23 cellular contexts compared by ENCODE assay signal in genomic region chr12:110550981-110551380, GRCh38. TPM values are rescaled to one million over a fixed set of nuclear protein-coding genes. Genes with fewer than 3 reads are reported as not detected.
DNase-seq lines count a peak whose midpoint lies in the region; ATAC-seq, FAIRE-seq and TF ChIP-seq lines count a peak whose summit lies in the region.
"Had no signal": no experiment of that assay in that cellular context is flagged by ENCODE, and none has a peak within 500 bp of the region (broad histone marks: within the 10 kb centered on the region; RNA-seq: fewer than 3 reads in every experiment).

No MANE protein-coding gene starts in this region.

- H3K18ac ChIP-seq in mesenchymal stem cell (ENCODE audit: low read depth in 1 of 2, low read length in 2 of 2) = no peak overlapping the region

- H3K36me3 ChIP-seq in breast epithelium (no peaks in the 10 kb centered on the region), Karpas-422 (ENCODE audit: insufficient read depth, low read length) (peaks cover 29% of the 10 kb centered on the region), K562 (ENCODE audit: control insufficient read depth, insufficient read depth, low read length) (peaks cover 51% of the 10 kb centered on the region), mesenchymal stem cell (ENCODE audit: control insufficient read depth in 1 of 2, insufficient read depth in 2 of 2, low read depth in 1 of 2, low read length in 2 of 2) (peaks cover 0 to 9% of the 10 kb centered on the region in 2 experiments), transverse colon (no peaks in the 10 kb centered on the region)

- no peak for ATAC-seq in K562
- no peak for ATAC-seq in HG02840 (IDR thresholded peaks at IDR 0.05; ENCODE audit: low FRiP score, unreplicated experiment)
- ATAC-seq: HCT116 had no signal

- no peak overlapping the region for H2BK120ac ChIP-seq in mesenchymal stem cell (ENCODE audit: low read depth, low read length)

- no peak overlapping the region for H3K4me2 ChIP-seq in Karpas-422 (ENCODE audit: low read depth, low read length, poor library complexity, severe bottlenecking)
- H3K4me2 ChIP-seq in K562 (ENCODE audit: insufficient read depth, low read length) = no peak overlapping the region
- H3K4me2 ChIP-seq in mesenchymal stem cell (ENCODE audit: low read length, poor library complexity, severe bottlenecking) = no peak overlapping the region

- no peak overlapping the region for H4K8ac ChIP-seq in mesenchymal stem cell (ENCODE audit: low read length)

- no peaks in the 10 kb centered on the region for H3K9me3 ChIP-seq in breast epithelium
- H3K9me3 ChIP-seq in Karpas-422 (ENCODE audit: low read length) = no peaks in the 10 kb centered on the region
- no peaks in the 10 kb centered on the region for H3K9me3 ChIP-seq in K562 (replicated peaks; ENCODE audit: control insufficient read depth, insufficient read depth, low read depth, low read length)
- H3K9me3 ChIP-seq in mesenchymal stem cell (ENCODE audit: control insufficient read depth, low read length) = no peaks in the 10 kb centered on the region
- no peaks in the 10 kb centered on the region for H3K9me3 ChIP-seq in transverse colon

- peak overlapping the region; percentile 85 for H3K27ac Mint-ChIP-seq in MCF 10A (ENCODE audit: low read depth, unreplicated experiment)

- intact Hi-C loops in MCF 10A (cut with micrococcal nuclease) (no loop called here), breast epithelium (cut with DNase I; ENCODE audit: low total_unique reads) (no loop called here), K562 (cut with micrococcal nuclease) (loop anchor here (10.0 kb wide), 1 partner anchor 334 kb away; no protein-coding TSS in a partner anchor), transverse colon (cut with DNase I; ENCODE audit: low total_unique reads) (no loop called here)

- peaks cover 63% of the 10 kb centered on the region for H3K4me1 Mint-ChIP-seq in MCF 10A (ENCODE audit: insufficient read depth, unreplicated experiment)

- TF ChIP-seq EP300 in K562 (IDR thresholded peaks at IDR 0.05; ENCODE audit: low read length) = no peak
- no peak for TF ChIP-seq EP300 in transverse colon (IDR thresholded peaks at IDR 0.05; ENCODE audit: low read depth)

- H2AFZ ChIP-seq in Karpas-422 (ENCODE audit: low read length) = no peak overlapping the region
- no peak overlapping the region for H2AFZ ChIP-seq in K562 (ENCODE audit: low read depth, low read length)
- no peak overlapping the region for H2AFZ ChIP-seq in mesenchymal stem cell (ENCODE audit: low read depth, low read length)

- POLR2A ChIA-PET in MCF 10A (lab: Yijun Ruan, JAX) = interaction anchor here (0.9 to 17.1 kb wide), 7 partner anchors 9 to 51 kb away, joined by 3 to 351 read pairs (median 4); no protein-coding TSS in a partner anchor
- POLR2A ChIA-PET in K562 (lab: Yijun Ruan, JAX) = no interaction called here

- TF ChIP-seq POLR2A in breast epithelium (IDR thresholded peaks at IDR 0.05) = no peak
- no peak for TF ChIP-seq POLR2A in K562 (conservative IDR thresholded peaks at IDR 0.05)
- TF ChIP-seq POLR2A in transverse colon (IDR thresholded peaks at IDR 0.05) = no peak

- H3K9me1 ChIP-seq in K562 (ENCODE audit: control insufficient read depth, insufficient read depth, low read length) = no peaks in the 10 kb centered on the region

- no peak for TF ChIP-seq RAD21 in K562 (CRISPR knock-in tag; conservative IDR thresholded peaks at IDR 0.05 in 1 of 2, IDR thresholded peaks at IDR 0.05 in 1 of 2)

- H2BK15ac ChIP-seq in mesenchymal stem cell (ENCODE audit: low read depth, poor library complexity, severe bottlenecking) = no peak overlapping the region

- H3K4ac ChIP-seq in mesenchymal stem cell (ENCODE audit: low read depth in 1 of 2, low read length in 2 of 2) = no peak overlapping the region

- H3K36me3 Mint-ChIP-seq in MCF 10A (ENCODE audit: insufficient read depth, unreplicated experiment) = peaks cover 68% of the 10 kb centered on the region

- BruUV-seq in MCF 10A (replicated peaks; lab: Mats Ljungman, UMichigan) (no TSS peak), K562 (replicated peaks; lab: Mats Ljungman, UMichigan) (no TSS peak)

- H2BK5ac ChIP-seq in mesenchymal stem cell (ENCODE audit: low read depth, low read length, poor library complexity, severe bottlenecking) = no peak overlapping the region

- peak overlapping the region; percentile 26 for H3K4me3 Mint-ChIP-seq in MCF 10A (ENCODE audit: unreplicated experiment)
- H3K4me3 Mint-ChIP-seq: CD8-positive, alpha-beta memory T cell had no signal

- H3K14ac ChIP-seq in mesenchymal stem cell (ENCODE audit: low read length in 2 of 2) = no peak overlapping the region

- H3K79me1 ChIP-seq in mesenchymal stem cell (replicated peaks; ENCODE audit: low read length, poor library complexity, severe bottlenecking) = peaks cover 31% of the 10 kb centered on the region

- H3K23ac ChIP-seq in mesenchymal stem cell (ENCODE audit: low read length in 2 of 2) = no peak overlapping the region

- H3K9ac ChIP-seq in Karpas-422 (ENCODE audit: low read length) (no peak overlapping the region), K562 (ENCODE audit: insufficient read depth in 1 of 2, low read depth in 2 of 2, low read length in 2 of 2) (no peak overlapping the region), mesenchymal stem cell (ENCODE audit: low read length) (peak overlapping the region; percentile 9)

- H3K27me3 ChIP-seq in breast epithelium = no peaks in the 10 kb centered on the region
- no peaks in the 10 kb centered on the region for H3K27me3 ChIP-seq in Karpas-422 (ENCODE audit: low read length)
- H3K27me3 ChIP-seq in K562 (ENCODE audit: control insufficient read depth in 2 of 2, insufficient read depth in 2 of 2, low read length in 2 of 2) = no peaks in the 10 kb centered on the region
- H3K27me3 ChIP-seq in mesenchymal stem cell (ENCODE audit: control insufficient read depth in 1 of 2, insufficient read depth in 1 of 2, low read length in 2 of 2) = no peaks in the 10 kb centered on the region
- H3K27me3 ChIP-seq in transverse colon = no peaks in the 10 kb centered on the region

- peak; percentile 30 for DNase-seq in MCF 10A (ENCODE audit: unreplicated experiment)
- DNase-seq in breast epithelium (ENCODE audit: low spot score in 2 of 2) = no peak
- DNase-seq in Karpas-422 = no peak
- DNase-seq in K562 (ENCODE audit: extremely low read depth in 1 of 4, low spot score in 3 of 4) = no peak
- DNase-seq in mesenchymal stem cell = no peak
- DNase-seq in activated CD4-positive, alpha-beta T cell treated with anti-CD3 and anti-CD28 coated beads, Interleukin-2, amount 50 U/mL, for 1 hour = no peak
- DNase-seq in transverse colon = no peak
- DNase-seq: AML-193; C1 segment of cervical spinal cord; CD8-positive, alpha-beta memory T cell; DMS53; GDM1; KG1; NCI-H1694 treated with DMSO at 0.1 percent for 48 hours; NCI-H446 treated with DMSO at 0.1 percent for 48 hours; NCI-H526 treated with DMSO at 0.1 percent for 48 hours; SHP77 had no signal

- H3K4me1 ChIP-seq in breast epithelium (peaks cover 0 to 10% of the 10 kb centered on the region in 2 donors), Karpas-422 (ENCODE audit: low read length) (peaks cover 2% of the 10 kb centered on the region), K562 (replicated peaks in 1 of 2; ENCODE audit: control insufficient read depth in 2 of 2, insufficient read depth in 2 of 2, low read length in 2 of 2) (peaks cover 0 to 3% of the 10 kb centered on the region in 2 experiments; a peak in 2 of 5 replicates), mesenchymal stem cell (ENCODE audit: control insufficient read depth, insufficient read depth, low read depth, low read length) (peaks cover 5% of the 10 kb centered on the region), transverse colon (peaks cover 19 to 64% (median 27%) of the 10 kb centered on the region in 4 donors)

- no peaks in the 10 kb centered on the region for H3K9me2 ChIP-seq in Karpas-422 (replicated peaks; ENCODE audit: insufficient read depth, low read length)

- H3K27ac ChIP-seq in breast epithelium = no peak overlapping the region
- peak overlapping the region; percentile 32; the same call in 1 of the 2 replicates for H3K27ac ChIP-seq in Karpas-422 (ENCODE audit: low read length)
- H3K27ac ChIP-seq in K562 (ENCODE audit: extremely low read depth, low read depth, low read length) = no peak overlapping the region
- no peak overlapping the region for H3K27ac ChIP-seq in mesenchymal stem cell (ENCODE audit: low read length, poor library complexity, severe bottlenecking)
- no peak overlapping the region for H3K27ac ChIP-seq in transverse colon
- H3K27ac ChIP-seq: SK-N-MC had no signal

- in situ Hi-C loops in K562 (cut with MboI) = no loop called here
- in situ Hi-C loops in transverse colon (cut with MboI; ENCODE audit: low pct_ligation_motif_present in 1 of 4, low pct_unique_long_range_greater_than_20kb in 1 of 4, low sequenced_read_pairs in 3 of 4) = no loop called here

- H4K91ac ChIP-seq in mesenchymal stem cell (ENCODE audit: low read length) = no peak overlapping the region

- WGBS in K562 (ENCODE audit: insufficient coverage, low coverage, missing lambda C conversion rate) = 92% methylated on average over 4 of the region's 4 CpGs
- WGBS in mesenchymal stem cell = 98% methylated on average over 3 of the region's 4 CpGs
- WGBS in transverse colon (ENCODE audit: low coverage in 1 of 2), 2 donors = 88 to 91% methylated on average over 3 to 4 of the region's 4 CpGs

- H3K79me2 ChIP-seq in Karpas-422 (ENCODE audit: low read length) = peaks cover 98% of the 10 kb centered on the region
- H3K79me2 ChIP-seq in K562 (ENCODE audit: control insufficient read depth, insufficient read depth, low read length) = peaks cover 66% of the 10 kb centered on the region

- CTCF ChIA-PET in MCF 10A (lab: Yijun Ruan, JAX) = interaction anchor here (1.3 to 3.9 kb wide), 4 partner anchors 7 to 50 kb away, joined by 3 to 35 read pairs (median 22); no protein-coding TSS in a partner anchor
- CTCF ChIA-PET in K562 (lab: Yijun Ruan, JAX; ENCODE audit: low intra/inter-chr PET ratio) = interaction anchor here (3.0 kb wide), 1 partner anchor 50 kb away, joined by 15 read pairs; no protein-coding TSS in a partner anchor

- H3K9me3 Mint-ChIP-seq in MCF 10A (ENCODE audit: unreplicated experiment) = no peaks in the 10 kb centered on the region
- H3K9me3 Mint-ChIP-seq: CD8-positive, alpha-beta memory T cell had no signal

- no peak overlapping the region for H2BK12ac ChIP-seq in mesenchymal stem cell (ENCODE audit: low read length in 2 of 2)

- H2AK5ac ChIP-seq in mesenchymal stem cell (ENCODE audit: low read length, severe bottlenecking) = no peak overlapping the region

- H3K4me3 ChIP-seq in breast epithelium (no peak overlapping the region), Karpas-422 (ENCODE audit: low read length) (no peak overlapping the region), K562 (no peak overlapping the region), mesenchymal stem cell (ENCODE audit: insufficient read depth in 1 of 2, low read depth in 1 of 2, low read length in 2 of 2) (no peak overlapping the region), transverse colon (no peak overlapping the region)
- H3K4me3 ChIP-seq: SK-N-MC had no signal

- no peak for FAIRE-seq in K562 (lab: Jason Lieb, UNC)
- FAIRE-seq: D721Med, GM19239, H1 had no signal

- TF ChIP-seq CTCF in MCF 10A (IDR thresholded peaks at IDR 0.05; ENCODE audit: unreplicated experiment) (no peak), breast epithelium (IDR thresholded peaks at IDR 0.05) (no peak), K562 (IDR thresholded peaks at IDR 0.05 in 2 of 3, conservative IDR thresholded peaks at IDR 0.05 in 1 of 3; ENCODE audit: insufficient read depth in 2 of 3, low read depth in 1 of 3, low read length in 3 of 3) (no peak), transverse colon (IDR thresholded peaks at IDR 0.05) (no peak)

- H3K27me3 Mint-ChIP-seq in MCF 10A (ENCODE audit: insufficient read depth, unreplicated experiment) = no peaks in the 10 kb centered on the region
- H3K27me3 Mint-ChIP-seq: CD8-positive, alpha-beta memory T cell had no signal

- peaks cover 2% of the 10 kb centered on the region; the same call in 1 of the 2 replicates for H4K20me1 ChIP-seq in Karpas-422 (ENCODE audit: insufficient read depth, low read depth, low read length)
- no peaks in the 10 kb centered on the region for H4K20me1 ChIP-seq in K562 (replicated peaks; ENCODE audit: control insufficient read depth, insufficient read depth, low read length)

RNA-seq across cellular contexts. Expression of gene PPTC7, which starts 32.1 kb away (rescaled TPM):
- total RNA-seq in MCF 10A (2022) = 32.0 and 36.5 TPM in 2 replicates
- 10 to 100 TPM; 21.6 to 31.9 (median 26.7) TPM for total RNA-seq in breast epithelium
- total RNA-seq in Karpas-422 (2014; rRNA removed; shearing (Covaris generic); ENCODE audit: low replicate concordance) = 16.1 and 27.4 TPM in 2 replicates
- 18.9 and 40.1 TPM in 2 replicates for total RNA-seq in K562 (2011; cell fraction: chromatin; rRNA removed; ENCODE audit: low replicate concordance)
- total RNA-seq in K562 (2011; cell fraction: nucleolus; rRNA removed) = 12.0 and 15.0 TPM in 2 replicates
- total RNA-seq in K562 (2011; cell fraction: nucleoplasm; rRNA removed) = 29.2 and 51.3 TPM in 2 replicates
- 5.3 and 5.4 TPM in 2 replicates for total RNA-seq in K562 (2014; rRNA removed)
- total RNA-seq in K562 (2014; rRNA removed; fragmentation: Illumina TruSeq; extraction: Trizol) = 11.9 and 12.1 TPM in 2 replicates
- total RNA-seq in K562 (2015; rRNA removed; fragmentation: Illumina TruSeq; extraction: Trizol) = 7.6 and 8.0 TPM in 2 replicates
- 19.3 and 21.8 TPM in 2 replicates for total RNA-seq in K562 (2021)
- 21.6 and 23.1 TPM in 2 replicates for polyA plus RNA-seq in K562 (2011; rRNA removed)
- 7.9 and 14.3 TPM in 2 replicates for polyA plus RNA-seq in K562 (2011; cell fraction: cytosol; rRNA removed)
- 17.9 and 24.3 TPM in 2 replicates for polyA plus RNA-seq in K562 (2011; cell fraction: nucleus; rRNA removed)
- polyA plus RNA-seq in K562 (2012) = 13.8 and 15.4 TPM in 2 replicates
- 18.2 and 19.5 TPM in 2 replicates for polyA plus RNA-seq in K562 (2014; fragmentation: Illumina TruSeq; extraction: Trizol)
- 1 to 10 TPM; 2.6 to 4.7 TPM for polyA plus RNA-seq in K562 (2014; fragmentation: Nextera tagmentation; extraction: Ambion mirVana)
- 15.2 and 16.9 TPM in 2 replicates for polyA plus RNA-seq in K562 (2014; rRNA removed)
- 36.0 and 39.7 TPM in 2 replicates for polyA minus RNA-seq in K562 (2011; rRNA and poly(A)+ RNA removed)
- 14.9 and 17.1 TPM in 2 replicates for polyA minus RNA-seq in K562 (2011; cell fraction: cytosol; rRNA and poly(A)+ RNA removed)
- 11.0 and 20.3 TPM in 2 replicates for polyA minus RNA-seq in K562 (2011; cell fraction: nucleus; rRNA and poly(A)+ RNA removed)
- 14.0 TPM for polyA plus RNA-seq in mesenchymal stem cell (2013, experiment 1 of 2)
- 14.8 TPM for polyA plus RNA-seq in mesenchymal stem cell (2013, experiment 2 of 2)
- 10 to 100 TPM; 25.3 to 36.4 (median 27.1) TPM for total RNA-seq in transverse colon

RNA-seq across cellular contexts. Expression of gene RAD9B, which starts 48.9 kb away (rescaled TPM):
- total RNA-seq in MCF 10A (2022) (1.0 and 1.5 TPM in 2 replicates), breast epithelium (1 to 10 TPM in 1 of 3 donors, under 1 TPM in 2; 0.48 to 2.8 (median 0.66) TPM), K562 (2014; rRNA removed) (0.05 and 0.69 TPM in 2 replicates), K562 (2014; rRNA removed; fragmentation: Illumina TruSeq; extraction: Trizol) (0.65 and 0.80 TPM in 2 replicates), K562 (2015; rRNA removed; fragmentation: Illumina TruSeq; extraction: Trizol) (0.43 and 0.64 TPM in 2 replicates), K562 (2021) (0.31 and 0.51 TPM in 2 replicates), transverse colon (under 1 TPM in 2 of 4 donors, not detected in 2; 0.27 to 0.32 TPM)
- 0.32 and 1.4 TPM in 2 replicates for total RNA-seq in Karpas-422 (2014; rRNA removed; shearing (Covaris generic); ENCODE audit: low replicate concordance)
- 0.28 and 0.79 TPM in 2 replicates for total RNA-seq in K562 (2011; cell fraction: chromatin; rRNA removed; ENCODE audit: low replicate concordance)
- total RNA-seq in K562 (2011; cell fraction: nucleolus; rRNA removed) = 0.13 and 0.17 TPM in 2 replicates
- total RNA-seq in K562 (2011; cell fraction: nucleoplasm; rRNA removed) = 0.29 and 0.69 TPM in 2 replicates
- polyA plus RNA-seq in K562 (2011; rRNA removed) (0.24 and 0.42 TPM in 2 replicates), K562 (2014; fragmentation: Illumina TruSeq; extraction: Trizol) (0.28 and 0.43 TPM in 2 replicates), K562 (2014; fragmentation: Nextera tagmentation; extraction: Ambion mirVana) (under 1 TPM; 0.49 to 0.83 TPM), K562 (2014; rRNA removed) (0.31 and 0.32 TPM in 2 replicates)
- 0.28 and 0.34 TPM in 2 replicates for polyA plus RNA-seq in K562 (2011; cell fraction: cytosol; rRNA removed)
- 0.20 and 0.73 TPM in 2 replicates for polyA plus RNA-seq in K562 (2011; cell fraction: nucleus; rRNA removed)
- 0.34 and 1.2 TPM in 2 replicates for polyA plus RNA-seq in K562 (2012)
- 0.14 and 2.3 TPM in 2 replicates for polyA minus RNA-seq in K562 (2011; rRNA and poly(A)+ RNA removed)
- not detected in 2 replicates for polyA minus RNA-seq in K562 (2011; cell fraction: cytosol; rRNA and poly(A)+ RNA removed)
- not detected in 2 replicates for polyA minus RNA-seq in K562 (2011; cell fraction: nucleus; rRNA and poly(A)+ RNA removed)
- polyA plus RNA-seq in mesenchymal stem cell (2013, experiment 1 of 2) = 0.10 TPM
- polyA plus RNA-seq in mesenchymal stem cell (2013, experiment 2 of 2) = 0.10 TPM
- total RNA-seq: H1 had no signal

RNA-seq across cellular contexts. Expression of gene VPS29, which starts 49.1 kb away (rescaled TPM):
- total RNA-seq in MCF 10A (2022) (125 and 131 TPM in 2 replicates), breast epithelium (100 to 1,000 TPM in 1 of 3 donors, 10 to 100 TPM in 2; 82.9 to 135 (median 96.7) TPM), K562 (2014; rRNA removed) (69.6 and 85.8 TPM in 2 replicates), K562 (2014; rRNA removed; fragmentation: Illumina TruSeq; extraction: Trizol) (166 and 190 TPM in 2 replicates), K562 (2015; rRNA removed; fragmentation: Illumina TruSeq; extraction: Trizol) (143 and 162 TPM in 2 replicates), K562 (2021) (117 and 125 TPM in 2 replicates), transverse colon (100 to 1,000 TPM in 2 of 4 donors, 10 to 100 TPM in 2; 16.3 to 142 (median 79.3) TPM)
- 74.6 and 103 TPM in 2 replicates for total RNA-seq in Karpas-422 (2014; rRNA removed; shearing (Covaris generic); ENCODE audit: low replicate concordance)
- 69.7 and 167 TPM in 2 replicates for total RNA-seq in K562 (2011; cell fraction: chromatin; rRNA removed; ENCODE audit: low replicate concordance)
- 43.2 and 47.9 TPM in 2 replicates for total RNA-seq in K562 (2011; cell fraction: nucleolus; rRNA removed)
- total RNA-seq in K562 (2011; cell fraction: nucleoplasm; rRNA removed) = 103 and 144 TPM in 2 replicates
- polyA plus RNA-seq in K562 (2011; rRNA removed) (218 and 272 TPM in 2 replicates), K562 (2014; fragmentation: Illumina TruSeq; extraction: Trizol) (225 and 273 TPM in 2 replicates), K562 (2014; fragmentation: Nextera tagmentation; extraction: Ambion mirVana) (100 to 1,000 TPM; 550 to 638 TPM), K562 (2014; rRNA removed) (269 and 342 TPM in 2 replicates)
- polyA plus RNA-seq in K562 (2011; cell fraction: cytosol; rRNA removed) = 70.1 and 115 TPM in 2 replicates
- 72.2 and 128 TPM in 2 replicates for polyA plus RNA-seq in K562 (2011; cell fraction: nucleus; rRNA removed)
- 163 and 172 TPM in 2 replicates for polyA plus RNA-seq in K562 (2012)
- 126 and 146 TPM in 2 replicates for polyA minus RNA-seq in K562 (2011; rRNA and poly(A)+ RNA removed)
- 33.7 and 46.7 TPM in 2 replicates for polyA minus RNA-seq in K562 (2011; cell fraction: cytosol; rRNA and poly(A)+ RNA removed)
- 29.8 and 58.5 TPM in 2 replicates for polyA minus RNA-seq in K562 (2011; cell fraction: nucleus; rRNA and poly(A)+ RNA removed)
- 138 TPM for polyA plus RNA-seq in mesenchymal stem cell (2013, experiment 1 of 2)
- polyA plus RNA-seq in mesenchymal stem cell (2013, experiment 2 of 2) = 144 TPM
